Comparison of ENCODE assay signal across 33 cellular contexts in genomic region chr13:106369091-106369490, GRCh38.
"Had no signal": no experiment of that assay in that cellular context is flagged by ENCODE, and none has a peak within 500 bp of the region (broad histone marks: within the 10 kb centered on the region; RNA-seq: fewer than 3 reads in every experiment).

No MANE protein-coding gene starts in this region.

- DNase-seq: activated CD4-positive, alpha-beta T cell treated with anti-CD3 and anti-CD28 coated beads for 36 hours; activated CD4-positive, CD25-positive, alpha-beta regulatory T cell; activated CD8-positive, alpha-beta memory T cell treated with anti-CD3 and anti-CD28 coated beads, Interleukin-2, amount 10 ng/mL, durations not matched to agents 7 days and 5 days; activated CD8-positive, alpha-beta T cell treated with anti-CD3 and anti-CD28 coated beads, Interleukin-2, amount 10 ng/mL, durations not matched to agents 7 days and 5 days; activated naive CD4-positive, alpha-beta T cell treated with Interleukin-2 at 50 U/mL for 16 hours; activated T-cell treated with anti-CD3 and anti-CD28 coated beads, Interleukin-2, amount 50 U/mL, for 72 hours; amygdala; colonic mucosa; effector memory CD4-positive, alpha-beta T cell; erythroblast; gastrocnemius medialis; glutamatergic neuron; islet precursor cell; left ventricle myocardium inferior; mucosa of descending colon; nucleus accumbens; psoas muscle; sigmoid colon; stimulated activated CD4-positive, alpha-beta T cell treated with anti-CD3 and anti-CD28 coated beads, Interleukin-15, amount 100 ng/mL, for 24 hours; stimulated activated CD4-positive, alpha-beta T cell treated with anti-CD3 and anti-CD28 coated beads, Interleukin-2, amount 100 ng/mL, for 24 hours; stimulated activated naive B cell treated with anti-CD40 and anti-IgM and Interleukin-4, amounts not matched to agents 10 μg/mL and 1 μg/mL and 100 μg/mL, for 72 hours; stomach; T-helper 1 cell; thyroid gland; upper lobe of left lung had no signal

- ATAC-seq: activated CD4-positive, alpha-beta T cell treated with anti-CD3 and anti-CD28 coated beads for 36 hours; activated CD8-positive, alpha-beta memory T cell treated with anti-CD3 and anti-CD28 coated beads, Interleukin-2, amount 10 ng/mL, durations not matched to agents 7 days and 5 days; activated CD8-positive, alpha-beta T cell treated with anti-CD3 and anti-CD28 coated beads, Interleukin-2, amount 10 ng/mL, durations not matched to agents 7 days and 5 days; activated T-cell treated with anti-CD3 and anti-CD28 coated beads, Interleukin-2, amount 50 U/mL, for 72 hours; gastrocnemius medialis; mucosa of descending colon; psoas muscle; stimulated activated naive B cell treated with anti-CD40 and anti-IgM and Interleukin-4, amounts not matched to agents 10 μg/mL and 1 μg/mL and 100 μg/mL, for 72 hours had no signal

- H3K4me3 Mint-ChIP-seq: activated CD4-positive, alpha-beta T cell treated with anti-CD3 and anti-CD28 coated beads for 36 hours; activated CD8-positive, alpha-beta memory T cell treated with anti-CD3 and anti-CD28 coated beads, Interleukin-2, amount 10 ng/mL, durations not matched to agents 7 days and 5 days; activated CD8-positive, alpha-beta T cell treated with anti-CD3 and anti-CD28 coated beads, Interleukin-2, amount 10 ng/mL, durations not matched to agents 7 days and 5 days; activated naive CD8-positive, alpha-beta T cell; activated T-cell treated with anti-CD3 and anti-CD28 coated beads, Interleukin-2, amount 50 U/mL, for 72 hours; central memory CD8-positive, alpha-beta T cell; nephron; stimulated activated naive B cell treated with anti-CD40 and anti-IgM and Interleukin-4, amounts not matched to agents 10 μg/mL and 1 μg/mL and 100 μg/mL, for 72 hours; T-helper 2 cell treated with Interferon-gamma antibody and Interleukin-4, amounts not matched to agents 5 μg/mL and 100 μg/mL, for 36 hours had no signal

- H3K27me3 Mint-ChIP-seq: central memory CD8-positive, alpha-beta T cell had no signal

- H3K27ac ChIP-seq: colonic mucosa, gastrocnemius medialis, left ventricle myocardium inferior, parathyroid adenoma, psoas muscle, sigmoid colon, stomach, thyroid gland, upper lobe of left lung, vagina had no signal

- H3K4me3 ChIP-seq: colonic mucosa, gastrocnemius medialis, left ventricle myocardium inferior, lung, mucosa of descending colon, psoas muscle, sigmoid colon, stomach, thyroid gland, upper lobe of left lung, vagina had no signal

- H3K27ac Mint-ChIP-seq: activated CD4-positive, alpha-beta T cell treated with anti-CD3 and anti-CD28 coated beads for 36 hours; activated CD8-positive, alpha-beta memory T cell treated with anti-CD3 and anti-CD28 coated beads, Interleukin-2, amount 10 ng/mL, durations not matched to agents 7 days and 5 days; activated CD8-positive, alpha-beta T cell treated with anti-CD3 and anti-CD28 coated beads, Interleukin-2, amount 10 ng/mL, durations not matched to agents 7 days and 5 days; activated naive CD8-positive, alpha-beta T cell; activated T-cell treated with anti-CD3 and anti-CD28 coated beads, Interleukin-2, amount 50 U/mL, for 72 hours; nephron; stimulated activated naive B cell treated with anti-CD40 and anti-IgM and Interleukin-4, amounts not matched to agents 10 μg/mL and 1 μg/mL and 100 μg/mL, for 72 hours; T-helper 2 cell treated with Interferon-gamma antibody and Interleukin-4, amounts not matched to agents 5 μg/mL and 100 μg/mL, for 36 hours had no signal

- H3K4me1 ChIP-seq: colonic mucosa, gastrocnemius medialis, left ventricle myocardium inferior, parathyroid adenoma, psoas muscle, thyroid gland had no signal

- H3K36me3 Mint-ChIP-seq: activated CD8-positive, alpha-beta memory T cell treated with anti-CD3 and anti-CD28 coated beads, Interleukin-2, amount 10 ng/mL, durations not matched to agents 7 days and 5 days; activated naive CD8-positive, alpha-beta T cell; stimulated activated naive B cell treated with anti-CD40 and anti-IgM and Interleukin-4, amounts not matched to agents 10 μg/mL and 1 μg/mL and 100 μg/mL, for 72 hours had no signal

- H3K9me3 ChIP-seq: colonic mucosa, gastrocnemius medialis, mucosa of descending colon, psoas muscle, sigmoid colon, thyroid gland, upper lobe of left lung, vagina had no signal

- H3K36me3 ChIP-seq: colonic mucosa, gastrocnemius medialis, left ventricle myocardium inferior, sigmoid colon, stomach, thyroid gland, upper lobe of left lung, vagina had no signal

- H2AFZ ChIP-seq: parathyroid adenoma had no signal

- H3K9me3 Mint-ChIP-seq: T-helper 2 cell treated with Interferon-gamma antibody and Interleukin-4, amounts not matched to agents 5 μg/mL and 100 μg/mL, for 36 hours had no signal

- H3K4me1 Mint-ChIP-seq: activated CD4-positive, alpha-beta T cell treated with anti-CD3 and anti-CD28 coated beads for 36 hours; activated CD8-positive, alpha-beta memory T cell treated with anti-CD3 and anti-CD28 coated beads, Interleukin-2, amount 10 ng/mL, durations not matched to agents 7 days and 5 days; central memory CD8-positive, alpha-beta T cell had no signal

- H3K79me2 ChIP-seq: parathyroid adenoma had no signal

- H3K9ac ChIP-seq: parathyroid adenoma had no signal

- FAIRE-seq: bronchial epithelial cell had no signal

- H3K27me3 ChIP-seq: colonic mucosa, sigmoid colon, stomach, thyroid gland, upper lobe of left lung, vagina had no signal
